1 cellular context compared by ENCODE assay signal in the genomic region with DNA sequence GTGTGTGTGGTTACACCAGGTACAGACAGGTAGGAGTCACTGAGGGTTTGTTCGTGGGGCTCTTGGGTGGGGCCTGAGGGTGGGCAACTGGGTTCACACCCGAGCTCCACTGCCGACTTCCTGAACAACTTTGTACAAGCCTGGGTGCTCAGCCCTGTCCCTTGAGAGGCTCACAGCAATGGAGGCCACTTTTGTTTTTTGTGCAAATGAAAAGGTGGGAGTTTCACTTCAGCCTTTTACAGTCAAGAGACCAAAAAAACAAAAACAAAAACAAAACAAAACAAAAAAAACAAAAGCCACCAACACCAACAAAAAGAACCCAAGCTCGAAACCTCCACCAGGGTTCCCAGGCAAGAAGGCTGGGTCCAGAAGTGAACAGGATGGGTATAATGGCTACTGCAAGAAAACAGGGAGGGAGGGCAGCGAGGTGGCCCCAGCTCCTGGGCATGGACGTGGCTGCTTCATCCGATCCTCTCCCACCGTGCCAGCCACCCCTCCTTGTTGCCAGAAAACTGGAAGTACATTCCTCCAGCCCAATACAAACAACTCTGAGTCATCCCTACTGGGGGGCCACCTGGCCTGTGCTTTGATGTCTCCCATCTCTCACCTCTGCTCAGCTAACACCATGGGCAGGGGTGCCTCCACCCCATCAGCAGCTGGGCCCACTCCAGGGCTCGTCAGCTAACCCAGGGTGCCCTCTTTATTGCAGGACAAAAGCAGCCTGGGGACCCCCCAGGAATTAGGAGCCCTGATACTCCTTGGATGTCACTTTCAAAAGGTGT.
TF ChIP-seq lines count a peak whose summit lies in the region.

No MANE protein-coding gene starts in this region.

TF ChIP-seq in HepG2, 621 proteins besides CTCF, POLR2A, EP300 and RAD21 (continued from another document and continues in another):
- TF ChIP-seq, protein P1, sequence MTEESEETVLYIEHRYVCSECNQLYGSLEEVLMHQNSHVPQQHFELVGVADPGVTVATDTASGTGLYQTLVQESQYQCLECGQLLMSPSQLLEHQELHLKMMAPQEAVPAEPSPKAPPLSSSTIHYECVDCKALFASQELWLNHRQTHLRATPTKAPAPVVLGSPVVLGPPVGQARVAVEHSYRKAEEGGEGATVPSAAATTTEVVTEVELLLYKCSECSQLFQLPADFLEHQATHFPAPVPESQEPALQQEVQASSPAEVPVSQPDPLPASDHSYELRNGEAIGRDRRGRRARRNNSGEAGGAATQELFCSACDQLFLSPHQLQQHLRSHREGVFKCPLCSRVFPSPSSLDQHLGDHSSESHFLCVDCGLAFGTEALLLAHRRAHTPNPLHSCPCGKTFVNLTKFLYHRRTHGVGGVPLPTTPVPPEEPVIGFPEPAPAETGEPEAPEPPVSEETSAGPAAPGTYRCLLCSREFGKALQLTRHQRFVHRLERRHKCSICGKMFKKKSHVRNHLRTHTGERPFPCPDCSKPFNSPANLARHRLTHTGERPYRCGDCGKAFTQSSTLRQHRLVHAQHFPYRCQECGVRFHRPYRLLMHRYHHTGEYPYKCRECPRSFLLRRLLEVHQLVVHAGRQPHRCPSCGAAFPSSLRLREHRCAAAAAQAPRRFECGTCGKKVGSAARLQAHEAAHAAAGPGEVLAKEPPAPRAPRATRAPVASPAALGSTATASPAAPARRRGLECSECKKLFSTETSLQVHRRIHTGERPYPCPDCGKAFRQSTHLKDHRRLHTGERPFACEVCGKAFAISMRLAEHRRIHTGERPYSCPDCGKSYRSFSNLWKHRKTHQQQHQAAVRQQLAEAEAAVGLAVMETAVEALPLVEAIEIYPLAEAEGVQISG (CRISPR knock-in tag; IDR thresholded peaks at IDR 0.05), result peak; percentile 61; the same call in 1 of the 2 replicates
- TF ChIP-seq SMARCE1 (IDR thresholded peaks at IDR 0.05; ENCODE audit: borderline replicate concordance) (0 out of 2 replicates have a peak, but pooled peaks have one; percentile 8), ZNF350 (CRISPR knock-in tag; IDR thresholded peaks at IDR 0.05; ENCODE audit: borderline replicate concordance, low read depth) (no peak), MEIS2 (CRISPR knock-in tag; IDR thresholded peaks at IDR 0.05) (0 out of 2 replicates have a peak, but pooled peaks have one; percentile 56), ZNF670 (CRISPR knock-in tag; IDR thresholded peaks at IDR 0.05; ENCODE audit: borderline replicate concordance) (peak; percentile 36; the same call in 1 of the 2 replicates), ZNF850 (CRISPR knock-in tag; conservative IDR thresholded peaks at IDR 0.05) (no peak), MTA3 (CRISPR knock-in tag; IDR thresholded peaks at IDR 0.05) (no peak), ARID5B (CRISPR knock-in tag; IDR thresholded peaks at IDR 0.05) (peak; percentile 96), KAT7 (CRISPR knock-in tag; IDR thresholded peaks at IDR 0.05; ENCODE audit: borderline replicate concordance) (peak; percentile 83; the same call in 1 of the 2 replicates), ZNF569 (CRISPR knock-in tag; IDR thresholded peaks at IDR 0.05; ENCODE audit: borderline replicate concordance) (no peak), ZZZ3 (CRISPR knock-in tag; IDR thresholded peaks at IDR 0.05; ENCODE audit: borderline replicate concordance) (no peak; the same call in 1 of the 2 replicates), PRPF4 (IDR thresholded peaks at IDR 0.05; ENCODE audit: low read depth, low read length, poor library complexity, severe bottlenecking) (no peak), FIP1L1 (IDR thresholded peaks at IDR 0.05; ENCODE audit: borderline replicate concordance, insufficient read depth, low read depth, low read length) (no peak), PHB2 (IDR thresholded peaks at IDR 0.05; ENCODE audit: partially characterized antibody) (no peak), ETV6 (CRISPR knock-in tag; conservative IDR thresholded peaks at IDR 0.05) (peak; percentile 72; the same call in 1 of the 2 replicates), KMT2B (CRISPR knock-in tag; IDR thresholded peaks at IDR 0.05) (peak; percentile 70), SSRP1 (CRISPR knock-in tag; IDR thresholded peaks at IDR 0.05) (no peak; the same call in 1 of the 2 replicates), ZHX1 (CRISPR knock-in tag; IDR thresholded peaks at IDR 0.05; ENCODE audit: low read depth) (no peak)
- TF ChIP-seq, protein P2, sequence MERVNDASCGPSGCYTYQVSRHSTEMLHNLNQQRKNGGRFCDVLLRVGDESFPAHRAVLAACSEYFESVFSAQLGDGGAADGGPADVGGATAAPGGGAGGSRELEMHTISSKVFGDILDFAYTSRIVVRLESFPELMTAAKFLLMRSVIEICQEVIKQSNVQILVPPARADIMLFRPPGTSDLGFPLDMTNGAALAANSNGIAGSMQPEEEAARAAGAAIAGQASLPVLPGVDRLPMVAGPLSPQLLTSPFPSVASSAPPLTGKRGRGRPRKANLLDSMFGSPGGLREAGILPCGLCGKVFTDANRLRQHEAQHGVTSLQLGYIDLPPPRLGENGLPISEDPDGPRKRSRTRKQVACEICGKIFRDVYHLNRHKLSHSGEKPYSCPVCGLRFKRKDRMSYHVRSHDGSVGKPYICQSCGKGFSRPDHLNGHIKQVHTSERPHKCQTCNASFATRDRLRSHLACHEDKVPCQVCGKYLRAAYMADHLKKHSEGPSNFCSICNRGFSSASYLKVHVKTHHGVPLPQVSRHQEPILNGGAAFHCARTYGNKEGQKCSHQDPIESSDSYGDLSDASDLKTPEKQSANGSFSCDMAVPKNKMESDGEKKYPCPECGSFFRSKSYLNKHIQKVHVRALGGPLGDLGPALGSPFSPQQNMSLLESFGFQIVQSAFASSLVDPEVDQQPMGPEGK (CRISPR knock-in tag; IDR thresholded peaks at IDR 0.05), result peak; percentile 100
- TF ChIP-seq, protein P3, sequence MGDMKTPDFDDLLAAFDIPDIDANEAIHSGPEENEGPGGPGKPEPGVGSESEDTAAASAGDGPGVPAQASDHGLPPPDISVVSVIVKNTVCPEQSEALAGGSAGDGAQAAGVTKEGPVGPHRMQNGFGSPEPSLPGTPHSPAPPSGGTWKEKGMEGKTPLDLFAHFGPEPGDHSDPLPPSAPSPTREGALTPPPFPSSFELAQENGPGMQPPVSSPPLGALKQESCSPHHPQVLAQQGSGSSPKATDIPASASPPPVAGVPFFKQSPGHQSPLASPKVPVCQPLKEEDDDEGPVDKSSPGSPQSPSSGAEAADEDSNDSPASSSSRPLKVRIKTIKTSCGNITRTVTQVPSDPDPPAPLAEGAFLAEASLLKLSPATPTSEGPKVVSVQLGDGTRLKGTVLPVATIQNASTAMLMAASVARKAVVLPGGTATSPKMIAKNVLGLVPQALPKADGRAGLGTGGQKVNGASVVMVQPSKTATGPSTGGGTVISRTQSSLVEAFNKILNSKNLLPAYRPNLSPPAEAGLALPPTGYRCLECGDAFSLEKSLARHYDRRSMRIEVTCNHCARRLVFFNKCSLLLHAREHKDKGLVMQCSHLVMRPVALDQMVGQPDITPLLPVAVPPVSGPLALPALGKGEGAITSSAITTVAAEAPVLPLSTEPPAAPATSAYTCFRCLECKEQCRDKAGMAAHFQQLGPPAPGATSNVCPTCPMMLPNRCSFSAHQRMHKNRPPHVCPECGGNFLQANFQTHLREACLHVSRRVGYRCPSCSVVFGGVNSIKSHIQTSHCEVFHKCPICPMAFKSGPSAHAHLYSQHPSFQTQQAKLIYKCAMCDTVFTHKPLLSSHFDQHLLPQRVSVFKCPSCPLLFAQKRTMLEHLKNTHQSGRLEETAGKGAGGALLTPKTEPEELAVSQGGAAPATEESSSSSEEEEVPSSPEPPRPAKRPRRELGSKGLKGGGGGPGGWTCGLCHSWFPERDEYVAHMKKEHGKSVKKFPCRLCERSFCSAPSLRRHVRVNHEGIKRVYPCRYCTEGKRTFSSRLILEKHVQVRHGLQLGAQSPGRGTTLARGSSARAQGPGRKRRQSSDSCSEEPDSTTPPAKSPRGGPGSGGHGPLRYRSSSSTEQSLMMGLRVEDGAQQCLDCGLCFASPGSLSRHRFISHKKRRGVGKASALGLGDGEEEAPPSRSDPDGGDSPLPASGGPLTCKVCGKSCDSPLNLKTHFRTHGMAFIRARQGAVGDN (CRISPR knock-in tag; IDR thresholded peaks at IDR 0.05), result peak; percentile 86
- TF ChIP-seq, protein P4, sequence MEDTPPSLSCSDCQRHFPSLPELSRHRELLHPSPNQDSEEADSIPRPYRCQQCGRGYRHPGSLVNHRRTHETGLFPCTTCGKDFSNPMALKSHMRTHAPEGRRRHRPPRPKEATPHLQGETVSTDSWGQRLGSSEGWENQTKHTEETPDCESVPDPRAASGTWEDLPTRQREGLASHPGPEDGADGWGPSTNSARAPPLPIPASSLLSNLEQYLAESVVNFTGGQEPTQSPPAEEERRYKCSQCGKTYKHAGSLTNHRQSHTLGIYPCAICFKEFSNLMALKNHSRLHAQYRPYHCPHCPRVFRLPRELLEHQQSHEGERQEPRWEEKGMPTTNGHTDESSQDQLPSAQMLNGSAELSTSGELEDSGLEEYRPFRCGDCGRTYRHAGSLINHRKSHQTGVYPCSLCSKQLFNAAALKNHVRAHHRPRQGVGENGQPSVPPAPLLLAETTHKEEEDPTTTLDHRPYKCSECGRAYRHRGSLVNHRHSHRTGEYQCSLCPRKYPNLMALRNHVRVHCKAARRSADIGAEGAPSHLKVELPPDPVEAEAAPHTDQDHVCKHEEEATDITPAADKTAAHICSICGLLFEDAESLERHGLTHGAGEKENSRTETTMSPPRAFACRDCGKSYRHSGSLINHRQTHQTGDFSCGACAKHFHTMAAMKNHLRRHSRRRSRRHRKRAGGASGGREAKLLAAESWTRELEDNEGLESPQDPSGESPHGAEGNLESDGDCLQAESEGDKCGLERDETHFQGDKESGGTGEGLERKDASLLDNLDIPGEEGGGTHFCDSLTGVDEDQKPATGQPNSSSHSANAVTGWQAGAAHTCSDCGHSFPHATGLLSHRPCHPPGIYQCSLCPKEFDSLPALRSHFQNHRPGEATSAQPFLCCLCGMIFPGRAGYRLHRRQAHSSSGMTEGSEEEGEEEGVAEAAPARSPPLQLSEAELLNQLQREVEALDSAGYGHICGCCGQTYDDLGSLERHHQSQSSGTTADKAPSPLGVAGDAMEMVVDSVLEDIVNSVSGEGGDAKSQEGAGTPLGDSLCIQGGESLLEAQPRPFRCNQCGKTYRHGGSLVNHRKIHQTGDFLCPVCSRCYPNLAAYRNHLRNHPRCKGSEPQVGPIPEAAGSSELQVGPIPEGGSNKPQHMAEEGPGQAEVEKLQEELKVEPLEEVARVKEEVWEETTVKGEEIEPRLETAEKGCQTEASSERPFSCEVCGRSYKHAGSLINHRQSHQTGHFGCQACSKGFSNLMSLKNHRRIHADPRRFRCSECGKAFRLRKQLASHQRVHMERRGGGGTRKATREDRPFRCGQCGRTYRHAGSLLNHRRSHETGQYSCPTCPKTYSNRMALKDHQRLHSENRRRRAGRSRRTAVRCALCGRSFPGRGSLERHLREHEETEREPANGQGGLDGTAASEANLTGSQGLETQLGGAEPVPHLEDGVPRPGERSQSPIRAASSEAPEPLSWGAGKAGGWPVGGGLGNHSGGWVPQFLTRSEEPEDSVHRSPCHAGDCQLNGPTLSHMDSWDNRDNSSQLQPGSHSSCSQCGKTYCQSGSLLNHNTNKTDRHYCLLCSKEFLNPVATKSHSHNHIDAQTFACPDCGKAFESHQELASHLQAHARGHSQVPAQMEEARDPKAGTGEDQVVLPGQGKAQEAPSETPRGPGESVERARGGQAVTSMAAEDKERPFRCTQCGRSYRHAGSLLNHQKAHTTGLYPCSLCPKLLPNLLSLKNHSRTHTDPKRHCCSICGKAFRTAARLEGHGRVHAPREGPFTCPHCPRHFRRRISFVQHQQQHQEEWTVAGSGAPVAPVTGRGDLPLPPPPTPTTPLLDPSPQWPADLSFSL (CRISPR knock-in tag; IDR thresholded peaks at IDR 0.05), result no peak; the same call in 1 of the 2 replicates
